Comparison of ENCODE assay signal across 2 cellular contexts in genomic region chr7:107099154-107099553, GRCh38. TPM values are rescaled to one million over a fixed set of nuclear protein-coding genes. Genes with fewer than 3 reads are reported as not detected.
"Had no signal": no experiment of that assay in that cellular context is flagged by ENCODE, and none has a peak within 500 bp of the region (broad histone marks: within the 10 kb centered on the region; RNA-seq: fewer than 3 reads in every experiment).

No MANE protein-coding gene starts in this region.

RNA-seq across cellular contexts. Expression of gene PRKAR2B, which starts 54.6 kb away (rescaled TPM):
- total RNA-seq: HepG2, HT-29 had no signal
- polyA plus RNA-seq: HepG2 had no signal
